1 cellular context compared by ENCODE assay signal in the genomic region with DNA sequence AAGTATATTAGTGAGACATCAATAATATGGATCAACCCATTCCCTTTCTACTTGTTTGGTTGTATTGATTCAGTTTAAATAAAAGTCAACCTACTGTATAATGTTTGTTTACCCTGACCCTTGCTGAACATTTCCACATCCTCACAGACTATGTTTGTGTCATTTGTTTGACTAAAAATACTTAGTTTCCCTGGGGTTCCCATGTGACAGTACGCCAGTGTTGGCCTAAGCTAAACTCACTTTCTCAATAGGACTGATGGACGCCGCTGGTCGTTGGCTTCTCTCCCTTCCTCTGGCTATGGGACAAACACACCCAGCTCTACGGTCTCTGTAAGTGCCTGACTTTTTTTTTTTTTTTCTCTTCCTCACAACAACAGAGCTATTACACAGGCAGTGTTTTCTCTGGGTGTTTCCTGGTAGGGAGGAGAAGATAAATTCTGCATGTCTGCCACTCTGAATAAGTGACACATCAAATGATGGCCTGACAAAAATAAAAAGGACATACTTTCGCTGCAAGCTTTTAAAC.
TF ChIP-seq lines count a peak whose summit lies in the region.

No MANE protein-coding gene starts in this region.

TF ChIP-seq in HepG2, 621 proteins besides CTCF, POLR2A, EP300 and RAD21 (continued from another document and continues in another):
- TF ChIP-seq THRA (CRISPR knock-in tag; IDR thresholded peaks at IDR 0.05; ENCODE audit: borderline replicate concordance) (peak; percentile 61; the same call in 1 of the 2 replicates), ERF (CRISPR knock-in tag; IDR thresholded peaks at IDR 0.05) (0 out of 2 replicates have a peak, but pooled peaks have one; percentile 26), ARID3A (IDR thresholded peaks at IDR 0.05; ENCODE audit: low read depth, low read length) (peak; percentile 81), MLLT10 (CRISPR knock-in tag; IDR thresholded peaks at IDR 0.05) (no peak), ZSCAN5A (CRISPR knock-in tag; IDR thresholded peaks at IDR 0.05; ENCODE audit: borderline replicate concordance) (no peak), MYNN (CRISPR knock-in tag; IDR thresholded peaks at IDR 0.05; ENCODE audit: low read depth) (no peak), ZNF792 (CRISPR knock-in tag; IDR thresholded peaks at IDR 0.05) (peak; percentile 77), JARID2 (CRISPR knock-in tag; IDR thresholded peaks at IDR 0.05; ENCODE audit: insufficient replicate concordance) (no peak), ZNF33A (CRISPR knock-in tag; IDR thresholded peaks at IDR 0.05; ENCODE audit: borderline replicate concordance) (no peak), ZMYM3 (CRISPR knock-in tag; IDR thresholded peaks at IDR 0.05) (no peak), HIC2 (CRISPR knock-in tag; IDR thresholded peaks at IDR 0.05; ENCODE audit: low read depth) (no peak), NR2C2 (CRISPR knock-in tag; IDR thresholded peaks at IDR 0.05; ENCODE audit: borderline replicate concordance) (no peak), RFX5 (IDR thresholded peaks at IDR 0.05; ENCODE audit: low read depth, low read length) (no peak), TFDP1 (CRISPR knock-in tag; IDR thresholded peaks at IDR 0.05; ENCODE audit: borderline replicate concordance) (no peak), ZNF598 (CRISPR knock-in tag; IDR thresholded peaks at IDR 0.05; ENCODE audit: borderline replicate concordance) (no peak), ADNP (CRISPR knock-in tag; IDR thresholded peaks at IDR 0.05) (no peak), FOXJ3 (CRISPR knock-in tag; IDR thresholded peaks at IDR 0.05; ENCODE audit: borderline replicate concordance) (peak; percentile 84; the same call in 1 of the 2 replicates), ZSCAN20 (CRISPR knock-in tag; IDR thresholded peaks at IDR 0.05; ENCODE audit: borderline replicate concordance) (no peak), SMYD3 (CRISPR knock-in tag; IDR thresholded peaks at IDR 0.05) (no peak), GFI1 (CRISPR knock-in tag; IDR thresholded peaks at IDR 0.05; ENCODE audit: borderline replicate concordance) (no peak), CHCHD3 (CRISPR knock-in tag; IDR thresholded peaks at IDR 0.05) (no peak), PAWR (CRISPR knock-in tag; IDR thresholded peaks at IDR 0.05; ENCODE audit: borderline replicate concordance) (no peak), ZNF282 (IDR thresholded peaks at IDR 0.05; ENCODE audit: partially characterized antibody) (no peak), HOXA7 (CRISPR knock-in tag; IDR thresholded peaks at IDR 0.05) (no peak), TEAD2 (CRISPR knock-in tag; IDR thresholded peaks at IDR 0.05) (no peak), NFE2L1 (CRISPR knock-in tag; IDR thresholded peaks at IDR 0.05; ENCODE audit: borderline replicate concordance) (no peak), HNRNPLL (IDR thresholded peaks at IDR 0.05; ENCODE audit: low read depth, low read length, poor library complexity, severe bottlenecking) (no peak), FIP1L1 (IDR thresholded peaks at IDR 0.05; ENCODE audit: borderline replicate concordance, insufficient read depth, low read depth, low read length) (no peak)
- TF ChIP-seq, protein P1, sequence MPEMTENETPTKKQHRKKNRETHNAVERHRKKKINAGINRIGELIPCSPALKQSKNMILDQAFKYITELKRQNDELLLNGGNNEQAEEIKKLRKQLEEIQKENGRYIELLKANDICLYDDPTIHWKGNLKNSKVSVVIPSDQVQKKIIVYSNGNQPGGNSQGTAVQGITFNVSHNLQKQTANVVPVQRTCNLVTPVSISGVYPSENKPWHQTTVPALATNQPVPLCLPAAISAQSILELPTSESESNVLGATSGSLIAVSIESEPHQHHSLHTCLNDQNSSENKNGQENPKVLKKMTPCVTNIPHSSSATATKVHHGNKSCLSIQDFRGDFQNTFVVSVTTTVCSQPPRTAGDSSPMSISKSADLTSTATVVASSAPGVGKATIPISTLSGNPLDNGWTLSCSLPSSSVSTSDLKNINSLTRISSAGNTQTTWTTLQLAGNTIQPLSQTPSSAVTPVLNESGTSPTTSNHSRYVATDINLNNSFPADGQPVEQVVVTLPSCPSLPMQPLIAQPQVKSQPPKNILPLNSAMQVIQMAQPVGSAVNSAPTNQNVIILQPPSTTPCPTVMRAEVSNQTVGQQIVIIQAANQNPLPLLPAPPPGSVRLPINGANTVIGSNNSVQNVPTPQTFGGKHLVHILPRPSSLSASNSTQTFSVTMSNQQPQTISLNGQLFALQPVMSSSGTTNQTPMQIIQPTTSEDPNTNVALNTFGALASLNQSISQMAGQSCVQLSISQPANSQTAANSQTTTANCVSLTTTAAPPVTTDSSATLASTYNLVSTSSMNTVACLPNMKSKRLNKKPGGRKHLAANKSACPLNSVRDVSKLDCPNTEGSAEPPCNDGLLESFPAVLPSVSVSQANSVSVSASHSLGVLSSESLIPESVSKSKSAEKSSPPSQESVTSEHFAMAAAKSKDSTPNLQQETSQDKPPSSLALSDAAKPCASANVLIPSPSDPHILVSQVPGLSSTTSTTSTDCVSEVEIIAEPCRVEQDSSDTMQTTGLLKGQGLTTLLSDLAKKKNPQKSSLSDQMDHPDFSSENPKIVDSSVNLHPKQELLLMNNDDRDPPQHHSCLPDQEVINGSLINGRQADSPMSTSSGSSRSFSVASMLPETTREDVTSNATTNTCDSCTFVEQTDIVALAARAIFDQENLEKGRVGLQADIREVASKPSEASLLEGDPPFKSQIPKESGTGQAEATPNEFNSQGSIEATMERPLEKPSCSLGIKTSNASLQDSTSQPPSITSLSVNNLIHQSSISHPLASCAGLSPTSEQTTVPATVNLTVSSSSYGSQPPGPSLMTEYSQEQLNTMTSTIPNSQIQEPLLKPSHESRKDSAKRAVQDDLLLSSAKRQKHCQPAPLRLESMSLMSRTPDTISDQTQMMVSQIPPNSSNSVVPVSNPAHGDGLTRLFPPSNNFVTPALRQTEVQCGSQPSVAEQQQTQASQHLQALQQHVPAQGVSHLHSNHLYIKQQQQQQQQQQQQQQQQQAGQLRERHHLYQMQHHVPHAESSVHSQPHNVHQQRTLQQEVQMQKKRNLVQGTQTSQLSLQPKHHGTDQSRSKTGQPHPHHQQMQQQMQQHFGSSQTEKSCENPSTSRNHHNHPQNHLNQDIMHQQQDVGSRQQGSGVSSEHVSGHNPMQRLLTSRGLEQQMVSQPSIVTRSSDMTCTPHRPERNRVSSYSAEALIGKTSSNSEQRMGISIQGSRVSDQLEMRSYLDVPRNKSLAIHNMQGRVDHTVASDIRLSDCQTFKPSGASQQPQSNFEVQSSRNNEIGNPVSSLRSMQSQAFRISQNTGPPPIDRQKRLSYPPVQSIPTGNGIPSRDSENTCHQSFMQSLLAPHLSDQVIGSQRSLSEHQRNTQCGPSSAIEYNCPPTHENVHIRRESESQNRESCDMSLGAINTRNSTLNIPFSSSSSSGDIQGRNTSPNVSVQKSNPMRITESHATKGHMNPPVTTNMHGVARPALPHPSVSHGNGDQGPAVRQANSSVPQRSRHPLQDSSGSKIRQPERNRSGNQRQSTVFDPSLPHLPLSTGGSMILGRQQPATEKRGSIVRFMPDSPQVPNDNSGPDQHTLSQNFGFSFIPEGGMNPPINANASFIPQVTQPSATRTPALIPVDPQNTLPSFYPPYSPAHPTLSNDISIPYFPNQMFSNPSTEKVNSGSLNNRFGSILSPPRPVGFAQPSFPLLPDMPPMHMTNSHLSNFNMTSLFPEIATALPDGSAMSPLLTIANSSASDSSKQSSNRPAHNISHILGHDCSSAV (CRISPR knock-in tag; IDR thresholded peaks at IDR 0.05; ENCODE audit: borderline replicate concordance) = no peak
- TF ChIP-seq, protein P2, sequence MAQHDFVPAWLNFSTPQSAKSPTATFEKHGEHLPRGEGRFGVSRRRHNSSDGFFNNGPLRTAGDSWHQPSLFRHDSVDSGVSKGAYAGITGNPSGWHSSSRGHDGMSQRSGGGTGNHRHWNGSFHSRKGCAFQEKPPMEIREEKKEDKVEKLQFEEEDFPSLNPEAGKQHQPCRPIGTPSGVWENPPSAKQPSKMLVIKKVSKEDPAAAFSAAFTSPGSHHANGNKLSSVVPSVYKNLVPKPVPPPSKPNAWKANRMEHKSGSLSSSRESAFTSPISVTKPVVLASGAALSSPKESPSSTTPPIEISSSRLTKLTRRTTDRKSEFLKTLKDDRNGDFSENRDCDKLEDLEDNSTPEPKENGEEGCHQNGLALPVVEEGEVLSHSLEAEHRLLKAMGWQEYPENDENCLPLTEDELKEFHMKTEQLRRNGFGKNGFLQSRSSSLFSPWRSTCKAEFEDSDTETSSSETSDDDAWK (CRISPR knock-in tag; IDR thresholded peaks at IDR 0.05) = no peak
- TF ChIP-seq, protein P3, sequence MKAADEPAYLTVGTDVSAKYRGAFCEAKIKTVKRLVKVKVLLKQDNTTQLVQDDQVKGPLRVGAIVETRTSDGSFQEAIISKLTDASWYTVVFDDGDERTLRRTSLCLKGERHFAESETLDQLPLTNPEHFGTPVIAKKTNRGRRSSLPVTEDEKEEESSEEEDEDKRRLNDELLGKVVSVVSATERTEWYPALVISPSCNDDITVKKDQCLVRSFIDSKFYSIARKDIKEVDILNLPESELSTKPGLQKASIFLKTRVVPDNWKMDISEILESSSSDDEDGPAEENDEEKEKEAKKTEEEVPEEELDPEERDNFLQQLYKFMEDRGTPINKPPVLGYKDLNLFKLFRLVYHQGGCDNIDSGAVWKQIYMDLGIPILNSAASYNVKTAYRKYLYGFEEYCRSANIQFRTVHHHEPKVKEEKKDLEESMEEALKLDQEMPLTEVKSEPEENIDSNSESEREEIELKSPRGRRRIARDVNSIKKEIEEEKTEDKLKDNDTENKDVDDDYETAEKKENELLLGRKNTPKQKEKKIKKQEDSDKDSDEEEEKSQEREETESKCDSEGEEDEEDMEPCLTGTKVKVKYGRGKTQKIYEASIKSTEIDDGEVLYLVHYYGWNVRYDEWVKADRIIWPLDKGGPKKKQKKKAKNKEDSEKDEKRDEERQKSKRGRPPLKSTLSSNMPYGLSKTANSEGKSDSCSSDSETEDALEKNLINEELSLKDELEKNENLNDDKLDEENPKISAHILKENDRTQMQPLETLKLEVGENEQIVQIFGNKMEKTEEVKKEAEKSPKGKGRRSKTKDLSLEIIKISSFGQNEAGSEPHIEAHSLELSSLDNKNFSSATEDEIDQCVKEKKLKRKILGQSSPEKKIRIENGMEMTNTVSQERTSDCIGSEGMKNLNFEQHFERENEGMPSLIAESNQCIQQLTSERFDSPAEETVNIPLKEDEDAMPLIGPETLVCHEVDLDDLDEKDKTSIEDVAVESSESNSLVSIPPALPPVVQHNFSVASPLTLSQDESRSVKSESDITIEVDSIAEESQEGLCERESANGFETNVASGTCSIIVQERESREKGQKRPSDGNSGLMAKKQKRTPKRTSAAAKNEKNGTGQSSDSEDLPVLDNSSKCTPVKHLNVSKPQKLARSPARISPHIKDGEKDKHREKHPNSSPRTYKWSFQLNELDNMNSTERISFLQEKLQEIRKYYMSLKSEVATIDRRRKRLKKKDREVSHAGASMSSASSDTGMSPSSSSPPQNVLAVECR (CRISPR knock-in tag; IDR thresholded peaks at IDR 0.05; ENCODE audit: borderline replicate concordance) = peak; percentile 37; the same call in 1 of the 2 replicates
